ENCODE assay signal across 8 cellular contexts in the genomic region with DNA sequence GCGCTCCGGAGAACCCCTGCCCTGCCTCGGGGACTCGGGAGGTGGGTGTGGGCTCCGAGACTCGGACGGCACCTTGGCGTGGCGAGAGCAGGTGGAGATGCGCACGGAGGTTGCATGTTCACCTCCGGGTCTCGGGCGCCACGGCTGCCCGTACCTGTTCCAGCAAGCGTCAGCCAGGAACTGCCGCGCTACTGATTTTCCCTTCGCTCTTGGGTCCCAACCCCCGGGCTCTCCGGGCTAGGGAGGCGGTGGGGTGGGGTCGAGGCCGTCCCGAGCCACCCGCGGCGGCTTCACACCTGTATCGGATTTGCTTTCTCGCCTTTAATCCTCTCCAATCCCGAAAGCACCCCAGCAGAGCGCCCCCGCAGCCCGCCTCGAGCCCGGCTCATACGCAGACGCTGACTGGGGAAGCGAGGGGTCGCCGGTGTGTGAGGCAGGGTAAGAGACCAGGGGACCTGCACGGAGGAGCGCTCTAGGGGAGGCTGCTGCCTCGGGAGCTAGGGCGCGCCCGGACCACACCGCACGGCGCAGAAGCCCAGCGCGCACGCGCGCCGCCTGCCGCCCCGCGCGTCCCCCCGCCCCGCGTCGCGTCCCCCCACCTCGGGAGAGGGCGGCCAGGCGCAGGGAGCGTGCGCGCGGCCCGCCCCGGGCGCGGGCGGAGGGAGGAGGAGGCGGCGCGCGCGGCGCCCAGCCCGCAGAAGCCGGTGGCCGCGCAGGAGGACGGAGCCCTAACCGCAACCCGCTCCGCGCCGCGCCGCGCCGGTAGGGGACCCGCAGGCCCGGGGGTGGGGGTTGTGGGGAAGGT. TPM values are rescaled to one million over a fixed set of nuclear protein-coding genes. Genes with fewer than 3 reads are reported as not detected.
A peak's percentile ranks its signal among the peaks of the same experiment; 100 is the strongest.
DNase-seq lines count a peak whose midpoint lies in the region; ATAC-seq, FAIRE-seq and TF ChIP-seq lines count a peak whose summit lies in the region.

TSS of gene DUSP14 (plus strand) at position 695 of the 805 bp plus-strand sequence. CDS start 22,382 bp downstream, outside the sequence.

- peak within 1 kb of the TSS; percentile 96 for H3K4me3 Mint-ChIP-seq in astrocyte (ENCODE audit: unreplicated experiment)

- no peaks in the 10 kb centered on the region for H3K9me3 Mint-ChIP-seq in astrocyte (ENCODE audit: unreplicated experiment)

- H3K4me3 ChIP-seq in GM12865 (ENCODE audit: low read depth, low read length) = peak within 1 kb of the TSS; percentile 97
- H3K4me3 ChIP-seq in astrocyte (ENCODE audit: insufficient read depth, low read depth, low read length) = peak within 1 kb of the TSS; percentile 74
- peak within 1 kb of the TSS; percentile 70 to 92 for H3K4me3 ChIP-seq in aorta (ENCODE audit: low read length in 2 of 2)

- no peaks in the 10 kb centered on the region for H3K36me3 ChIP-seq in astrocyte (ENCODE audit: insufficient read depth, low read length)
- H3K36me3 ChIP-seq in aorta (ENCODE audit: control insufficient read depth in 1 of 2, insufficient read depth in 2 of 2, low read length in 1 of 2) = no peaks in the 10 kb centered on the region

- H3K36me3 Mint-ChIP-seq in astrocyte (ENCODE audit: low read depth, unreplicated experiment) = peaks cover 2% of the 10 kb centered on the region

- H3K4me1 Mint-ChIP-seq in astrocyte (ENCODE audit: low read depth, unreplicated experiment) = peaks cover 28% of the 10 kb centered on the region

- H4K20me1 ChIP-seq in astrocyte (ENCODE audit: insufficient read depth, low read length) = peaks cover 16% of the 10 kb centered on the region

- no peak for TF ChIP-seq CTCF in GM12865 (IDR thresholded peaks at IDR 0.05; ENCODE audit: insufficient read depth, low read depth, low read length, missing control alignments)
- no peak for TF ChIP-seq CTCF in astrocyte (IDR thresholded peaks at IDR 0.05; ENCODE audit: insufficient read depth, low read depth, low read length)

- H3K9ac ChIP-seq in astrocyte (ENCODE audit: low read length) = peak within 1 kb of the TSS; percentile 93

- intact Hi-C loops in aorta (cut with DNase I) = loop anchor here (2.0 to 5.0 kb wide), 2 partner anchors 82 to 119 kb away; partner anchors contain the start of genes ACACA (in 2 of the 2), TADA2A (in 2 of the 2) and SYNRG (in 1 of the 2)

- H3K27me3 ChIP-seq in astrocyte (ENCODE audit: insufficient read depth, low read length) = no peaks in the 10 kb centered on the region
- no peaks in the 10 kb centered on the region for H3K27me3 ChIP-seq in aorta (ENCODE audit: control insufficient read depth in 1 of 2, insufficient read depth in 2 of 2, low read length in 1 of 2)

- DNase-seq in GM12865 (ENCODE audit: low read depth) = peak; percentile 90
- peak; percentile 58 for DNase-seq in NCI-H128 (lab: John Stamatoyannopoulos, UW; ENCODE audit: unreplicated experiment)
- DNase-seq in T-helper 9 cell = peak; percentile 73
- peak; percentile 57 for DNase-seq in astrocyte (ENCODE audit: low read depth)
- peak; percentile 90 for DNase-seq in hepatic stellate cell (ENCODE audit: low spot score)
- peak; percentile 81 for DNase-seq in retina
- DNase-seq in aorta = peak; percentile 77 to 94

- ATAC-seq in HG02571 (IDR thresholded peaks at IDR 0.05; ENCODE audit: unreplicated experiment) (peak; percentile 62), aorta (ENCODE audit: low FRiP score) (peak; percentile 91)

- H2AFZ ChIP-seq in astrocyte (ENCODE audit: low read depth, low read length) = peak within 1 kb of the TSS; percentile 68

- H3K27me3 Mint-ChIP-seq in astrocyte (ENCODE audit: low read depth, unreplicated experiment) = no peaks in the 10 kb centered on the region

- H3K79me2 ChIP-seq in astrocyte (ENCODE audit: insufficient read depth, low read length) = peaks cover 36% of the 10 kb centered on the region

- H3K27ac ChIP-seq in astrocyte (ENCODE audit: low read depth, low read length) (peak within 1 kb of the TSS; percentile 96), aorta (ENCODE audit: low read depth in 1 of 2, low read length in 2 of 2) (peak within 1 kb of the TSS in 1 of 2 donors; percentile 58)

- H3K4me2 ChIP-seq in astrocyte (ENCODE audit: low read length) = peak within 1 kb of the TSS; percentile 99

- H3K9me3 ChIP-seq in astrocyte (ENCODE audit: insufficient read depth, low read depth, low read length) (no peaks in the 10 kb centered on the region), aorta (ENCODE audit: control insufficient read depth, low read length) (no peaks in the 10 kb centered on the region)

- H3K27ac Mint-ChIP-seq in astrocyte (ENCODE audit: unreplicated experiment) = peak within 1 kb of the TSS; percentile 99

- no peak for FAIRE-seq in astrocyte (lab: Jason Lieb, UNC)

- peaks cover 34% of the 10 kb centered on the region for H3K4me1 ChIP-seq in astrocyte (ENCODE audit: insufficient read depth, low read length)
- peaks cover 0 to 2% of the 10 kb centered on the region in 2 donors for H3K4me1 ChIP-seq in aorta (ENCODE audit: control insufficient read depth in 1 of 2, insufficient read depth in 2 of 2, low read length in 2 of 2)

- 0 to 1% methylated on average over 43 to 100 of the region's 100 CpGs for WGBS in aorta, 2 donors

RNA-seq across cellular contexts. Expression of gene DUSP14, which starts in this region (rescaled TPM):
- total RNA-seq in astrocyte = 64.3 and 69.1 TPM in 2 replicates
- 1 to 10 TPM; 9.2 to 9.7 TPM for total RNA-seq in aorta
- 1 to 10 TPM; 3.8 to 6.4 TPM for polyA plus RNA-seq in aorta
